Comparison of ENCODE assay signal across 18 cellular contexts in the genomic region with DNA sequence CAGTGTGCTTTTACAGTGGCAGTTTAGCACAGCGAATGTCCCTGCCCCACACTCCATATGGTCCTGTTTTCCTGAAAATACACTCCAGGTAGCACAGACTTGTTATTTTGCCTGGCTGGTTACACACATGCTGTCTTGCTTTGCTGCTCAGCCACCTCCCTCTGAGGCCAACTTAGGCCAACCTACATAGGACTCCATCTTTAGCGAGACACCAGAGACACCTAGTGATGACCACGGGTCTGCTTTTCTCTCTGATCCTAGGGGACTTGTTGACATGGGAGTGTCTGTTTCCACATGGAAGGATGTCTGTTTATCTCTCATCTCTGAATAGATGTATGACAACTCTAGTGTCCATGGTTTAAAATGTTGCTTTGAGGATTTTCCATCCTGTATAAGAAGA. TPM values are rescaled to one million over a fixed set of nuclear protein-coding genes. Genes with fewer than 3 reads are reported as not detected.
DNase-seq lines count a peak whose midpoint lies in the region; ATAC-seq and TF ChIP-seq lines count a peak whose summit lies in the region.
"Had no signal": no experiment of that assay in that cellular context is flagged by ENCODE, and none has a peak within 500 bp of the region (broad histone marks: within the 10 kb centered on the region; RNA-seq: fewer than 3 reads in every experiment).

No MANE protein-coding gene starts in this region.

- peaks cover 3% of the 10 kb centered on the region; the same call in 1 of the 2 replicates for H3K79me2 ChIP-seq in Loucy (ENCODE audit: insufficient read depth, low read length)

- H3K4me3 Mint-ChIP-seq in nephron progenitor cell (no peak overlapping the region), natural killer cell (no peak overlapping the region)
- H3K4me3 Mint-ChIP-seq: activated CD4-positive, alpha-beta memory T cell treated with anti-CD3 and anti-CD28 coated beads, Interleukin-2, amount 10 ng/mL, durations not matched to agents 7 days and 5 days; CD4-positive, alpha-beta T cell; H9; mesothelial cell of epicardium; stimulated activated naive CD8-positive, alpha-beta T cell treated with anti-CD3 and anti-CD28 coated beads, Interleukin-15, Interleukin-2, amounts not matched to agents 100 ng/mL and 50 ng/mL, for 24 hours had no signal

- no peaks in the 10 kb centered on the region for H3K27me3 Mint-ChIP-seq in nephron progenitor cell (ENCODE audit: low read depth, poor library complexity)
- H3K27me3 Mint-ChIP-seq in natural killer cell (ENCODE audit: low read depth in 2 of 2): no peaks in the 10 kb centered on the region
- H3K27me3 Mint-ChIP-seq: activated CD4-positive, alpha-beta memory T cell treated with anti-CD3 and anti-CD28 coated beads, Interleukin-2, amount 10 ng/mL, durations not matched to agents 7 days and 5 days; CD4-positive, alpha-beta T cell; stimulated activated naive CD8-positive, alpha-beta T cell treated with anti-CD3 and anti-CD28 coated beads, Interleukin-15, Interleukin-2, amounts not matched to agents 100 ng/mL and 50 ng/mL, for 24 hours had no signal

- DNase-seq in NCI-H748 (lab: John Stamatoyannopoulos, UW; ENCODE audit: unreplicated experiment) (peak; percentile 10), NCI-H748 treated with DMSO at 0.1 percent for 48 hours (lab: John Stamatoyannopoulos, UW) (no peak), cerebellar nuclear complex (lab: John Stamatoyannopoulos, UW) (peak; percentile 57 to 76), nephron progenitor cell (no peak), natural killer cell (no peak)
- DNase-seq: activated CD4-positive, alpha-beta memory T cell treated with anti-CD3 and anti-CD28 coated beads, Interleukin-2, amount 10 ng/mL, durations not matched to agents 7 days and 5 days; CD4-positive, alpha-beta T cell; effector CD4-positive, alpha-beta T cell; esophagus squamous epithelium; H9; NCI-H1417 treated with DMSO at 0.1 percent for 48 hours; NCI-H774 had no signal

- no peak overlapping the region for H2AFZ ChIP-seq in Loucy (ENCODE audit: low read length)

- no peaks in the 10 kb centered on the region for H3F3A ChIP-seq in Loucy (ENCODE audit: low read depth)

- H3K4me2 ChIP-seq in Loucy (ENCODE audit: low read depth, low read length, poor library complexity, severe bottlenecking): no peak overlapping the region

- H3K9me2 ChIP-seq in Loucy (replicated peaks; ENCODE audit: low read depth, low read length): no peaks in the 10 kb centered on the region

- no peak for ATAC-seq in GM19328 (IDR thresholded peaks at IDR 0.05; ENCODE audit: unreplicated experiment)
- no peak for ATAC-seq in HG02852 (IDR thresholded peaks at IDR 0.05; ENCODE audit: unreplicated experiment)
- ATAC-seq in natural killer cell: no peak
- ATAC-seq: sciatic nerve had no signal

- H3K36me3 Mint-ChIP-seq in nephron progenitor cell (ENCODE audit: low read depth) (peaks cover 30% of the 10 kb centered on the region), natural killer cell (no peaks in the 10 kb centered on the region)

- H3K9me3 Mint-ChIP-seq in nephron progenitor cell (no peaks in the 10 kb centered on the region), natural killer cell (no peaks in the 10 kb centered on the region)
- H3K9me3 Mint-ChIP-seq: activated CD4-positive, alpha-beta memory T cell treated with anti-CD3 and anti-CD28 coated beads, Interleukin-2, amount 10 ng/mL, durations not matched to agents 7 days and 5 days; CD4-positive, alpha-beta T cell; H9; mesothelial cell of epicardium; stimulated activated naive CD8-positive, alpha-beta T cell treated with anti-CD3 and anti-CD28 coated beads, Interleukin-15, Interleukin-2, amounts not matched to agents 100 ng/mL and 50 ng/mL, for 24 hours had no signal

- H3K9ac ChIP-seq in Loucy (ENCODE audit: low read depth, low read length, poor library complexity, severe bottlenecking): no peak overlapping the region

- intact Hi-C loops in natural killer cell (cut with micrococcal nuclease): no loop called here

- no peak overlapping the region for H3K4me3 ChIP-seq in Loucy (ENCODE audit: low read length, poor library complexity, severe bottlenecking)
- H3K4me3 ChIP-seq: esophagus squamous epithelium had no signal

- H3K4me1 ChIP-seq in Loucy (ENCODE audit: insufficient read depth, low read length, poor library complexity, severe bottlenecking): no peaks in the 10 kb centered on the region

- peaks cover 9% of the 10 kb centered on the region for H3K4me1 Mint-ChIP-seq in nephron progenitor cell
- H3K4me1 Mint-ChIP-seq in natural killer cell: no peaks in the 10 kb centered on the region
- H3K4me1 Mint-ChIP-seq: activated CD4-positive, alpha-beta memory T cell treated with anti-CD3 and anti-CD28 coated beads, Interleukin-2, amount 10 ng/mL, durations not matched to agents 7 days and 5 days; mesothelial cell of epicardium had no signal

- H3K27me3 ChIP-seq in Loucy (ENCODE audit: insufficient read depth, low read length, poor library complexity, severe bottlenecking): no peaks in the 10 kb centered on the region
- H3K27me3 ChIP-seq: esophagus squamous epithelium had no signal

- TF ChIP-seq CTCF in Loucy (conservative IDR thresholded peaks at IDR 0.05; ENCODE audit: low read length) (0 out of 2 replicates have a peak, but pooled peaks have one; percentile 12), nephron progenitor cell (IDR thresholded peaks at IDR 0.05) (no peak), natural killer cell (IDR thresholded peaks at IDR 0.05) (no peak)

- no peaks in the 10 kb centered on the region for H3K9me3 ChIP-seq in Loucy (ENCODE audit: insufficient read depth, low read depth, low read length)
- H3K9me3 ChIP-seq: esophagus squamous epithelium had no signal

- peaks cover 74% of the 10 kb centered on the region for H3K36me3 ChIP-seq in Loucy (ENCODE audit: insufficient read depth, low read length)

- peaks cover 3% of the 10 kb centered on the region for H4K20me1 ChIP-seq in Loucy (ENCODE audit: insufficient read depth, low read length, poor library complexity, severe bottlenecking)

- H3K27ac Mint-ChIP-seq in nephron progenitor cell: peak overlapping the region; percentile 90
- H3K27ac Mint-ChIP-seq in natural killer cell: no peak overlapping the region
- H3K27ac Mint-ChIP-seq: activated CD4-positive, alpha-beta memory T cell treated with anti-CD3 and anti-CD28 coated beads, Interleukin-2, amount 10 ng/mL, durations not matched to agents 7 days and 5 days; CD4-positive, alpha-beta T cell; H9; mesothelial cell of epicardium; stimulated activated naive CD8-positive, alpha-beta T cell treated with anti-CD3 and anti-CD28 coated beads, Interleukin-15, Interleukin-2, amounts not matched to agents 100 ng/mL and 50 ng/mL, for 24 hours had no signal

RNA-seq across cellular contexts. Expression of a gene that starts 43.3 kb away (rescaled TPM):
- total RNA-seq in natural killer cell: 10 to 100 TPM; 75.6 to 78.7 (median 77.4) TPM

RNA-seq across cellular contexts. Expression of a gene that starts 55.2 kb away (rescaled TPM):
- total RNA-seq in natural killer cell: 10 to 100 TPM; 56.0 to 70.7 (median 65.3) TPM

Comparison
In these comparisons a context has a peak if more than half of its experiments do, and no peak if none do; other contexts are left out.
1. DNase-seq: peak in NCI-H748 (single experiment) and cerebellar nuclear complex (2 of 2); none in NCI-H748 treated with DMSO at 0.1 percent for 48 hours (single experiment), nephron progenitor cell (single experiment) and natural killer cell (single experiment).